In genomic region chr18:54086046-54086802, GRCh38 we compare ENCODE assay signal across 10 cellular contexts.
A peak's percentile ranks its signal among the peaks of the same experiment; 100 is the strongest.
DNase-seq lines count a peak whose midpoint lies in the region; ATAC-seq and TF ChIP-seq lines count a peak whose summit lies in the region.
"Had no signal": no experiment of that assay in that cellular context is flagged by ENCODE, and none has a peak within 500 bp of the region (broad histone marks: within the 10 kb centered on the region; RNA-seq: fewer than 3 reads in every experiment).

No MANE protein-coding gene starts in this region.

- BruUV-seq in A673 (replicated peaks; lab: Mats Ljungman, UMichigan): no TSS peak

- H3K4me1 ChIP-seq in A673 (ENCODE audit: insufficient read depth, low read length, poor library complexity, severe bottlenecking): peaks cover 16% of the 10 kb centered on the region
- H3K4me1 ChIP-seq in heart right ventricle: peaks cover 0 to 14% (median 4%) of the 10 kb centered on the region in 9 donors

- intact Hi-C loops in A673 (cut with micrococcal nuclease; ENCODE audit: unreplicated experiment): no loop called here
- intact Hi-C loops in heart right ventricle (cut with DNase I): no loop called here

- CTCF ChIA-PET in A673 (lab: Charles Lee): no interaction called here

- no peaks in the 10 kb centered on the region for H3K27me3 ChIP-seq in A673 (replicated peaks; ENCODE audit: insufficient read depth, low read depth, low read length, poor library complexity)
- no peaks in the 10 kb centered on the region for H3K27me3 ChIP-seq in heart right ventricle

- POLR2A ChIA-PET in A673 (lab: Charles Lee; ENCODE audit: low non-redundant PET): no interaction called here

- H3K9me3 ChIP-seq in A673 (ENCODE audit: low read depth, low read length, poor library complexity, severe bottlenecking) (peaks cover 9% of the 10 kb centered on the region), heart right ventricle (peaks cover 0 to 11% (median 0%) of the 10 kb centered on the region in 11 donors)

- peak overlapping the region; percentile 18 for H3K27ac ChIP-seq in A673 (ENCODE audit: low read depth, low read length, poor library complexity, severe bottlenecking)
- no peak overlapping the region for H3K27ac ChIP-seq in heart right ventricle

- H3K36me3 ChIP-seq in A673 (ENCODE audit: insufficient read depth, low read length, poor library complexity, severe bottlenecking) (no peaks in the 10 kb centered on the region), heart right ventricle (no peaks in the 10 kb centered on the region)

- DNase-seq in A673 (ENCODE audit: low spot score): peak; percentile 57
- DNase-seq in NB4 (ENCODE audit: low read depth): peak; percentile 85
- DNase-seq in C1 segment of cervical spinal cord (lab: John Stamatoyannopoulos, UW): no peak
- no peak for DNase-seq in NCI-H748 (lab: John Stamatoyannopoulos, UW; ENCODE audit: unreplicated experiment)
- DNase-seq in heart right ventricle: no peak
- DNase-seq in NCI-H2029 (lab: John Stamatoyannopoulos, UW): no peak
- DNase-seq: amygdala, NCI-H1694 had no signal

- ATAC-seq in GM18870 (IDR thresholded peaks at IDR 0.05; ENCODE audit: unreplicated experiment) (peak; percentile 83), HG02885 (IDR thresholded peaks at IDR 0.05; ENCODE audit: poor library complexity, unreplicated experiment) (peak; percentile 87), heart right ventricle (no peak)

- TF ChIP-seq CTCF in A673 (conservative IDR thresholded peaks at IDR 0.05; ENCODE audit: low read depth, low read length): no peak
- TF ChIP-seq CTCF in NB4 (IDR thresholded peaks at IDR 0.05; ENCODE audit: low read depth, low read length): no peak
- no peak for TF ChIP-seq CTCF in heart right ventricle (IDR thresholded peaks at IDR 0.05)

- no peak for TF ChIP-seq POLR2A in NB4 (IDR thresholded peaks at IDR 0.05; ENCODE audit: extremely low read depth, insufficient read length)

- H3K4me3 ChIP-seq in A673 (ENCODE audit: low read depth, low read length, poor library complexity, severe bottlenecking) (no peak overlapping the region), NB4 (ENCODE audit: low read depth, low read length) (no peak overlapping the region), heart right ventricle (no peak overlapping the region)

- WGBS in heart right ventricle, 2 donors: 72 to 76% methylated on average over 8 of the region's 8 CpGs

Comparison
In these comparisons a context has a peak if more than half of its experiments do, and no peak if none do; other contexts are left out.
1. DNase-seq: peak in A673 (single experiment) and NB4 (single experiment); none in C1 segment of cervical spinal cord (0 of 14), NCI-H748 (single experiment), heart right ventricle (0 of 2) and NCI-H2029 (single experiment).
2. ATAC-seq: peak in GM18870 (single experiment) and HG02885 (single experiment); none in heart right ventricle (0 of 8).